Comparison of ENCODE assay signal across 1 cellular context in the genomic region with DNA sequence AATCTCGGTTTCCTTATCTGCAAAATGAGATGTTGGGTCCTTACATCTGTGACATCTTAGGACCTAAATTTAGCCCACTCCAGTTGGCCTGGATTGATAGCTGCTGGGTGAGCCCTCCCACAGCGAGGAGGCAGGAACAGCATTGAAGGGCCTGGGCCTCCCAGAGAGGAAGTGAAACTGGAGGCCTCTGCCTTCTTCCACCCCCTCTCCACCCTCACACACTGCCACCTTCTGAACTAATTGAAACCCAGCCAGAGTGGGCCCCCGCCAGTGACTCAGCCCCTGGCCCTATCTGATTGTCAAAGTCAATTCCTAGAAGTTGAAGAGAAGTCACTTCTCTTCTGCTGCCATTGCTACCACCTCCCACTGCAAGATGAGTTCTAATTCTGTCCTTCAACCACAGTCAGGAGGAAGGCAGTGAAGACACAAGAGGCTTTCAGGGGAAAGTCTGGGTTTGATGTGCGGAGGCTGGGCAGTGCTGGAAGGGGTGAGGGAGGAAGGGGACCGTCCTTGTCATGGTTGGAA.
TF ChIP-seq lines count a peak whose summit lies in the region.

No MANE protein-coding gene starts in this region.

TF ChIP-seq in GM23338, 12 proteins besides CTCF, POLR2A, EP300 and RAD21 (continued from another document):
- TF ChIP-seq REST (IDR thresholded peaks at IDR 0.05; ENCODE audit: unreplicated experiment) (no peak), EZH2 (IDR thresholded peaks at IDR 0.05; ENCODE audit: low read depth, unreplicated experiment) (no peak), NANOG (IDR thresholded peaks at IDR 0.05; ENCODE audit: borderline replicate concordance) (no peak)
- TF ChIP-seq, protein P1, sequence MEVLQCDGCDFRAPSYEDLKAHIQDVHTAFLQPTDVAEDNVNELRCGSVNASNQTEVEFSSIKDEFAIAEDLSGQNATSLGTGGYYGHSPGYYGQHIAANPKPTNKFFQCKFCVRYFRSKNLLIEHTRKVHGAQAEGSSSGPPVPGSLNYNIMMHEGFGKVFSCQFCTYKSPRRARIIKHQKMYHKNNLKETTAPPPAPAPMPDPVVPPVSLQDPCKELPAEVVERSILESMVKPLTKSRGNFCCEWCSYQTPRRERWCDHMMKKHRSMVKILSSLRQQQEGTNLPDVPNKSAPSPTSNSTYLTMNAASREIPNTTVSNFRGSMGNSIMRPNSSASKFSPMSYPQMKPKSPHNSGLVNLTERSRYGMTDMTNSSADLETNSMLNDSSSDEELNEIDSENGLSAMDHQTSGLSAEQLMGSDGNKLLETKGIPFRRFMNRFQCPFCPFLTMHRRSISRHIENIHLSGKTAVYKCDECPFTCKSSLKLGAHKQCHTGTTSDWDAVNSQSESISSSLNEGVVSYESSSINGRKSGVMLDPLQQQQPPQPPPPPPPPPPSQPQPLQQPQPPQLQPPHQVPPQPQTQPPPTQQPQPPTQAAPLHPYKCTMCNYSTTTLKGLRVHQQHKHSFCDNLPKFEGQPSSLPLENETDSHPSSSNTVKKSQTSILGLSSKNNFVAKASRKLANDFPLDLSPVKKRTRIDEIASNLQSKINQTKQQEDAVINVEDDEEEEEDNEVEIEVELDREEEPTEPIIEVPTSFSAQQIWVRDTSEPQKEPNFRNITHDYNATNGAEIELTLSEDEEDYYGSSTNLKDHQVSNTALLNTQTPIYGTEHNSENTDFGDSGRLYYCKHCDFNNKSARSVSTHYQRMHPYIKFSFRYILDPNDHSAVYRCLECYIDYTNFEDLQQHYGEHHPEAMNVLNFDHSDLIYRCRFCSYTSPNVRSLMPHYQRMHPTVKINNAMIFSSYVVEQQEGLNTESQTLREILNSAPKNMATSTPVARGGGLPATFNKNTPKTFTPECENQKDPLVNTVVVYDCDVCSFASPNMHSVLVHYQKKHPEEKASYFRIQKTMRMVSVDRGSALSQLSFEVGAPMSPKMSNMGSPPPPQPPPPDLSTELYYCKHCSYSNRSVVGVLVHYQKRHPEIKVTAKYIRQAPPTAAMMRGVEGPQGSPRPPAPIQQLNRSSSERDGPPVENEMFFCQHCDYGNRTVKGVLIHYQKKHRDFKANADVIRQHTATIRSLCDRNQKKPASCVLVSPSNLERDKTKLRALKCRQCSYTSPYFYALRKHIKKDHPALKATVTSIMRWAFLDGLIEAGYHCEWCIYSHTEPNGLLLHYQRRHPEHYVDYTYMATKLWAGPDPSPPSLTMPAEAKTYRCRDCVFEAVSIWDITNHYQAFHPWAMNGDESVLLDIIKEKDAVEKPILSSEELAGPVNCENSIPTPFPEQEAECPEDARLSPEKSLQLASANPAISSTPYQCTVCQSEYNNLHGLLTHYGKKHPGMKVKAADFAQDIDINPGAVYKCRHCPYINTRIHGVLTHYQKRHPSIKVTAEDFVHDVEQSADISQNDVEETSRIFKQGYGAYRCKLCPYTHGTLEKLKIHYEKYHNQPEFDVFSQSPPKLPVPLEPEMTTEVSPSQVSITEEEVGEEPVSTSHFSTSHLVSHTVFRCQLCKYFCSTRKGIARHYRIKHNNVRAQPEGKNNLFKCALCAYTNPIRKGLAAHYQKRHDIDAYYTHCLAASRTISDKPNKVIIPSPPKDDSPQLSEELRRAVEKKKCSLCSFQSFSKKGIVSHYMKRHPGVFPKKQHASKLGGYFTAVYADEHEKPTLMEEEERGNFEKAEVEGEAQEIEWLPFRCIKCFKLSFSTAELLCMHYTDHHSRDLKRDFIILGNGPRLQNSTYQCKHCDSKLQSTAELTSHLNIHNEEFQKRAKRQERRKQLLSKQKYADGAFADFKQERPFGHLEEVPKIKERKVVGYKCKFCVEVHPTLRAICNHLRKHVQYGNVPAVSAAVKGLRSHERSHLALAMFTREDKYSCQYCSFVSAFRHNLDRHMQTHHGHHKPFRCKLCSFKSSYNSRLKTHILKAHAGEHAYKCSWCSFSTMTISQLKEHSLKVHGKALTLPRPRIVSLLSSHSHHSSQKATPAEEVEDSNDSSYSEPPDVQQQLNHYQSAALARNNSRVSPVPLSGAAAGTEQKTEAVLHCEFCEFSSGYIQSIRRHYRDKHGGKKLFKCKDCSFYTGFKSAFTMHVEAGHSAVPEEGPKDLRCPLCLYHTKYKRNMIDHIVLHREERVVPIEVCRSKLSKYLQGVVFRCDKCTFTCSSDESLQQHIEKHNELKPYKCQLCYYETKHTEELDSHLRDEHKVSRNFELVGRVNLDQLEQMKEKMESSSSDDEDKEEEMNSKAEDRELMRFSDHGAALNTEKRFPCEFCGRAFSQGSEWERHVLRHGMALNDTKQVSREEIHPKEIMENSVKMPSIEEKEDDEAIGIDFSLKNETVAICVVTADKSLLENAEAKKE (CRISPR knock-in tag; IDR thresholded peaks at IDR 0.05), result no peak
